8 cellular contexts compared by ENCODE assay signal in the genomic region with DNA sequence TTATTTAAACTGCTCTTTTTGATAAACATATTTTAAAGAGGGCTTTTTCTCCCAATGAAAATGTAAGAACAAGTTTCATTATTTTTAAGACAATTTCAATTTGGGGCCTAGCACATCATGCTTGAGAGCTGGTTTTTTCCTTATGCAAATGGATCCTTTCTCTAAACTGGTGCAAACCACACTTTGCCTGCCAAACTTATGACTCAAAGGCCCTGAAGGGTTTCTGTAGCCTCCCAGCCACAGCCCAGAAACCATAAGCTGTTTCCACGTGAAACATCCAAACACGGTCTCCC. TPM values are rescaled to one million over a fixed set of nuclear protein-coding genes. Genes with fewer than 3 reads are reported as not detected.
DNase-seq lines count a peak whose midpoint lies in the region; ATAC-seq, FAIRE-seq and TF ChIP-seq lines count a peak whose summit lies in the region.

No MANE protein-coding gene starts in this region.

- peaks cover 22% of the 10 kb centered on the region for H3K4me1 ChIP-seq in suprapubic skin

- H3K9me3 ChIP-seq in suprapubic skin = no peaks in the 10 kb centered on the region

- H3K27ac ChIP-seq in suprapubic skin = peak overlapping the region; percentile 93

- H3K27me3 ChIP-seq in suprapubic skin = no peaks in the 10 kb centered on the region

- H3K36me3 ChIP-seq in suprapubic skin = no peaks in the 10 kb centered on the region

- POLR2A ChIA-PET in activated CD4-positive, alpha-beta T cell treated with anti-CD3 and anti-CD28 coated beads for 36 hours (lab: Charles Lee) = interaction anchor here (0.6 to 1.5 kb wide), 3 partner anchors 8 to 72 kb away, joined by 3 to 13 read pairs (median 3); partner anchors contain the start of gene SERINC1

- H3K36me3 Mint-ChIP-seq in activated CD4-positive, alpha-beta T cell treated with anti-CD3 and anti-CD28 coated beads for 36 hours (ENCODE audit: low read depth) = peaks cover 7% of the 10 kb centered on the region
- peaks cover 3% of the 10 kb centered on the region for H3K36me3 Mint-ChIP-seq in activated T-helper 2 cell treated with anti-CD3 and anti-CD28 coated beads, Interferon-gamma antibody, Interleukin-2, Interleukin-4, amounts not matched to agents 10 μg/mL and 5 μg/mL and 100 μg/mL, durations not matched to agents 14 hours and 24 hours and 36 hours (ENCODE audit: low read depth)

- FAIRE-seq in islet of Langerhans (lab: Jason Lieb, UNC) = peak; percentile 91

- WGBS in suprapubic skin = 0% methylated on average over 2 of the region's 2 CpGs

- peaks cover 42% of the 10 kb centered on the region for H3K4me1 Mint-ChIP-seq in activated CD4-positive, alpha-beta T cell treated with anti-CD3 and anti-CD28 coated beads for 36 hours
- peaks cover 34% of the 10 kb centered on the region for H3K4me1 Mint-ChIP-seq in activated T-helper 2 cell treated with anti-CD3 and anti-CD28 coated beads, Interferon-gamma antibody, Interleukin-2, Interleukin-4, amounts not matched to agents 10 μg/mL and 5 μg/mL and 100 μg/mL, durations not matched to agents 14 hours and 24 hours and 36 hours (ENCODE audit: low read depth)

- CTCF ChIA-PET in activated CD4-positive, alpha-beta T cell treated with anti-CD3 and anti-CD28 coated beads for 36 hours (lab: Charles Lee) = interaction anchor here (1.1 to 1.4 kb wide), 4 partner anchors 10 to 131 kb away, joined by 4 to 6 read pairs (median 4); partner anchors contain the start of gene SERINC1

- peak in 1 of 2 donors; percentile 14 for TF ChIP-seq POLR2A in suprapubic skin (IDR thresholded peaks at IDR 0.05)

- no peaks in the 10 kb centered on the region for H3K27me3 Mint-ChIP-seq in activated CD4-positive, alpha-beta T cell treated with anti-CD3 and anti-CD28 coated beads for 36 hours
- no peaks in the 10 kb centered on the region for H3K27me3 Mint-ChIP-seq in activated T-helper 2 cell treated with anti-CD3 and anti-CD28 coated beads, Interferon-gamma antibody, Interleukin-2, Interleukin-4, amounts not matched to agents 10 μg/mL and 5 μg/mL and 100 μg/mL, durations not matched to agents 14 hours and 24 hours and 36 hours (ENCODE audit: low read depth)

- TF ChIP-seq CTCF in suprapubic skin (IDR thresholded peaks at IDR 0.05) = no peak

- no peak for DNase-seq in activated CD4-positive, alpha-beta T cell treated with anti-CD3 and anti-CD28 coated beads for 36 hours
- DNase-seq in activated CD4-positive, alpha-beta T cell treated with anti-CD3 and anti-CD28 coated beads, Interleukin-2, amount 50 U/mL, for 48 hours = no peak
- DNase-seq in activated T-helper 2 cell treated with anti-CD3 and anti-CD28 coated beads, Interferon-gamma antibody, Interleukin-2, Interleukin-4, amounts not matched to agents 10 μg/mL and 5 μg/mL and 100 μg/mL, durations not matched to agents 14 hours and 24 hours and 36 hours (ENCODE audit: low spot score) = no peak
- DNase-seq in suprapubic skin (ENCODE audit: low spot score in 2 of 2) = no peak
- DNase-seq in anterior cingulate cortex (lab: John Stamatoyannopoulos, UW) = no peak
- DNase-seq in NCI-H774 (lab: John Stamatoyannopoulos, UW) = no peak
- no peak for DNase-seq in stimulated activated CD4-positive, alpha-beta T cell treated with anti-CD3 and anti-CD28 coated beads, Interleukin-15, amount 100 ng/mL, for 24 hours

- peak overlapping the region; percentile 94 for H3K4me3 Mint-ChIP-seq in activated CD4-positive, alpha-beta T cell treated with anti-CD3 and anti-CD28 coated beads for 36 hours
- H3K4me3 Mint-ChIP-seq in activated T-helper 2 cell treated with anti-CD3 and anti-CD28 coated beads, Interferon-gamma antibody, Interleukin-2, Interleukin-4, amounts not matched to agents 10 μg/mL and 5 μg/mL and 100 μg/mL, durations not matched to agents 14 hours and 24 hours and 36 hours (ENCODE audit: low read depth) = peak overlapping the region; percentile 99

- no peak for TF ChIP-seq EP300 in suprapubic skin (IDR thresholded peaks at IDR 0.05)

- intact Hi-C loops in activated CD4-positive, alpha-beta T cell treated with anti-CD3 and anti-CD28 coated beads for 36 hours (cut with DNase I, micrococcal nuclease) = loop anchor here (1.0 to 10.0 kb wide), 4 partner anchors 18 to 1064 kb away; partner anchors contain the start of genes SERINC1 (in 2 of the 2) and TBC1D32 (in 1 of the 2)
- intact Hi-C loops in activated T-helper 2 cell treated with anti-CD3 and anti-CD28 coated beads, Interferon-gamma antibody, Interleukin-2, Interleukin-4, amounts not matched to agents 10 μg/mL and 5 μg/mL and 100 μg/mL, durations not matched to agents 14 hours and 24 hours and 36 hours (cut with micrococcal nuclease) = loop anchor here (1.0 to 2.0 kb wide), 3 partner anchors 18 to 400 kb away; partner anchors contain the start of gene SERINC1

- peak overlapping the region; percentile 80 for H3K27ac Mint-ChIP-seq in activated CD4-positive, alpha-beta T cell treated with anti-CD3 and anti-CD28 coated beads for 36 hours
- peak overlapping the region; percentile 78 for H3K27ac Mint-ChIP-seq in activated T-helper 2 cell treated with anti-CD3 and anti-CD28 coated beads, Interferon-gamma antibody, Interleukin-2, Interleukin-4, amounts not matched to agents 10 μg/mL and 5 μg/mL and 100 μg/mL, durations not matched to agents 14 hours and 24 hours and 36 hours

- H3K9me3 Mint-ChIP-seq in activated CD4-positive, alpha-beta T cell treated with anti-CD3 and anti-CD28 coated beads for 36 hours (ENCODE audit: low read depth) = no peaks in the 10 kb centered on the region
- H3K9me3 Mint-ChIP-seq in activated T-helper 2 cell treated with anti-CD3 and anti-CD28 coated beads, Interferon-gamma antibody, Interleukin-2, Interleukin-4, amounts not matched to agents 10 μg/mL and 5 μg/mL and 100 μg/mL, durations not matched to agents 14 hours and 24 hours and 36 hours = no peaks in the 10 kb centered on the region

- peak overlapping the region; percentile 100 for H3K4me3 ChIP-seq in suprapubic skin

- no peak for ATAC-seq in activated CD4-positive, alpha-beta T cell treated with anti-CD3 and anti-CD28 coated beads for 36 hours

RNA-seq across cellular contexts. Expression of gene HSF2, which starts 0.5 kb away (rescaled TPM):
- total RNA-seq in activated CD4-positive, alpha-beta T cell treated with anti-CD3 and anti-CD28 coated beads for 36 hours = 10 to 100 TPM; 18.1 to 20.6 TPM
- total RNA-seq in activated T-helper 2 cell treated with anti-CD3 and anti-CD28 coated beads, Interferon-gamma antibody, Interleukin-2, Interleukin-4, amounts not matched to agents 10 μg/mL and 5 μg/mL and 100 μg/mL, durations not matched to agents 14 hours and 24 hours and 36 hours = 14.3 and 15.0 TPM in 2 replicates
- 10 to 100 TPM; 12.4 to 37.2 (median 21.4) TPM for total RNA-seq in suprapubic skin
